Comparison of ENCODE assay signal across 9 cellular contexts in the genomic region with DNA sequence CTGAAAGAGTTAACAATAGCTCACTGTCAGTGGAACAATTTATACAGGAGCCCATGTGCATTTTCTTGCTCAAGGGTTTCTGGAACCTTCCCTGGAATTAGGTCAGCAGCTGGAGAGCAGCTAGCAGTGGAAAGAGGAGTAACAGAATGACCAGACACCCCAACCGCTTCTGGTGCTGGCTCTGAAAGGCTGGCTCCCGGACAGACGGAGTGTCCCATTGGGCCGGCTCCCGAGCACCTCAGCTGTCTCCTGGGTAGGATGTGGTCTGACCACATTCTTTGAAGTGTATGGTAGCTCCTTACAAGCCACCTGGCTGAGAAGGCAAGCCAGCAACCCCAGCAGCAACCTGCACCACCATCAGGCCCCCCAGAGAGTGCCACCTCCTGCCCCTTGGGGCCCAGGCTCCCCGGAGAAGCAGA. TPM values are rescaled to one million over a fixed set of nuclear protein-coding genes. Genes with fewer than 3 reads are reported as not detected.
DNase-seq lines count a peak whose midpoint lies in the region; ATAC-seq and TF ChIP-seq lines count a peak whose summit lies in the region.
"Had no signal": no experiment of that assay in that cellular context is flagged by ENCODE, and none has a peak within 500 bp of the region (broad histone marks: within the 10 kb centered on the region; RNA-seq: fewer than 3 reads in every experiment).

No MANE protein-coding gene starts in this region.

- in situ Hi-C loops in T47D (cut with HindIII; ENCODE audit: low pct_unique_long_range_greater_than_20kb, low sequenced_read_pairs): no loop called here

- no peaks in the 10 kb centered on the region for H3K27me3 ChIP-seq in skeletal muscle tissue (ENCODE audit: control insufficient read depth in 3 of 3, insufficient read depth in 3 of 3, low read length in 3 of 3)
- no peaks in the 10 kb centered on the region for H3K27me3 ChIP-seq in prostate gland (replicated peaks; ENCODE audit: insufficient read depth)

- no peak overlapping the region for H3K4me3 Mint-ChIP-seq in MCF 10A (ENCODE audit: unreplicated experiment)

- H3K36me3 ChIP-seq in skeletal muscle tissue (ENCODE audit: control insufficient read depth in 3 of 3, insufficient read depth in 3 of 3, low read length in 3 of 3) (no peaks in the 10 kb centered on the region), prostate gland (no peaks in the 10 kb centered on the region), mucosa of descending colon (ENCODE audit: low read depth) (no peaks in the 10 kb centered on the region)
- H3K36me3 ChIP-seq: lower lobe of right lung had no signal

- POLR2A ChIA-PET in MCF 10A (lab: Yijun Ruan, JAX): no interaction called here

- DNase-seq in T47D (ENCODE audit: low read depth in 1 of 2, low spot score in 1 of 2) (peak; percentile 85 to 87), MCF 10A (ENCODE audit: unreplicated experiment) (no peak), NB4 (ENCODE audit: low read depth) (peak; percentile 24), hepatic stellate cell (ENCODE audit: low spot score) (no peak), prostate gland (ENCODE audit: low spot score) (no peak), mucosa of descending colon (no peak)
- DNase-seq: lower lobe of right lung had no signal

- H3K27ac Mint-ChIP-seq in MCF 10A (ENCODE audit: low read depth, unreplicated experiment): no peak overlapping the region

- H3K27me3 Mint-ChIP-seq in MCF 10A (ENCODE audit: insufficient read depth, unreplicated experiment): no peaks in the 10 kb centered on the region

- no TSS peak for BruUV-seq in MCF 10A (replicated peaks; lab: Mats Ljungman, UMichigan)

- no peak overlapping the region for H3K9ac ChIP-seq in skeletal muscle tissue (ENCODE audit: low read depth in 1 of 3, low read length in 3 of 3)

- 30% methylated on average over 6 of the region's 6 CpGs for WGBS in prostate gland

- intact Hi-C loops in MCF 10A (cut with micrococcal nuclease) (no loop called here), prostate gland (cut with DNase I) (loop anchor here (5.0 kb wide), 2 partner anchors 34 to 46 kb away; no protein-coding TSS in a partner anchor), mucosa of descending colon (cut with DNase I, micrococcal nuclease) (no loop called here)

- CTCF ChIA-PET in MCF 10A (lab: Yijun Ruan, JAX): interaction anchor here (1.0 kb wide), 1 partner anchor 53 kb away, joined by 3 read pairs; no protein-coding TSS in a partner anchor

- ATAC-seq in GM21825 (IDR thresholded peaks at IDR 0.05; ENCODE audit: unreplicated experiment) (peak; percentile 91), mucosa of descending colon (no peak)
- ATAC-seq: lower lobe of right lung had no signal

- no peaks in the 10 kb centered on the region for H3K36me3 Mint-ChIP-seq in MCF 10A (ENCODE audit: insufficient read depth, unreplicated experiment)

- H3K4me1 ChIP-seq in skeletal muscle tissue (ENCODE audit: control insufficient read depth in 3 of 3, insufficient read depth in 3 of 3, low read length in 3 of 3): peaks cover 48 to 70% (median 49%) of the 10 kb centered on the region in 3 donors
- no peaks in the 10 kb centered on the region for H3K4me1 ChIP-seq in prostate gland (replicated peaks)
- peaks cover 5% of the 10 kb centered on the region for H3K4me1 ChIP-seq in mucosa of descending colon (ENCODE audit: low read depth)

- no peak for TF ChIP-seq CTCF in MCF 10A (IDR thresholded peaks at IDR 0.05; ENCODE audit: unreplicated experiment)
- no peak for TF ChIP-seq CTCF in NB4 (IDR thresholded peaks at IDR 0.05; ENCODE audit: low read depth, low read length)
- no peak for TF ChIP-seq CTCF in prostate gland (IDR thresholded peaks at IDR 0.05)
- TF ChIP-seq CTCF in mucosa of descending colon (IDR thresholded peaks at IDR 0.05): no peak

- no peaks in the 10 kb centered on the region for H3K9me3 Mint-ChIP-seq in MCF 10A (ENCODE audit: unreplicated experiment)

- H3K9me3 ChIP-seq in skeletal muscle tissue (ENCODE audit: control insufficient read depth in 3 of 3, low read length in 3 of 3) (no peaks in the 10 kb centered on the region), prostate gland (no peaks in the 10 kb centered on the region), mucosa of descending colon (no peaks in the 10 kb centered on the region)
- H3K9me3 ChIP-seq: lower lobe of right lung had no signal

- H3K4me1 Mint-ChIP-seq in MCF 10A (ENCODE audit: insufficient read depth, unreplicated experiment): peaks cover 2% of the 10 kb centered on the region

- TF ChIP-seq POLR2A in NB4 (IDR thresholded peaks at IDR 0.05; ENCODE audit: extremely low read depth, insufficient read length): no peak
- TF ChIP-seq POLR2A in prostate gland (IDR thresholded peaks at IDR 0.05): no peak

- H3K27ac ChIP-seq in skeletal muscle tissue (ENCODE audit: low read depth, low read length) (peak overlapping the region; percentile 94), prostate gland (no peak overlapping the region)
- H3K27ac ChIP-seq: lower lobe of right lung had no signal

- H3K4me3 ChIP-seq in NB4 (ENCODE audit: low read depth, low read length): no peak overlapping the region
- H3K4me3 ChIP-seq in skeletal muscle tissue (ENCODE audit: low read length in 3 of 3): peak overlapping the region in 1 of 3 donors; percentile 31
- no peak overlapping the region for H3K4me3 ChIP-seq in prostate gland
- no peak overlapping the region for H3K4me3 ChIP-seq in mucosa of descending colon
- H3K4me3 ChIP-seq: lower lobe of right lung had no signal

RNA-seq across cellular contexts. Expression of a gene that starts 44.7 kb away (rescaled TPM):
- 2.9 and 3.1 TPM in 2 replicates for total RNA-seq in MCF 10A (2022)
- total RNA-seq in skeletal muscle tissue: 6.3 TPM
- total RNA-seq in prostate gland: 10 to 100 TPM in 1 of 2 donors, 1 to 10 TPM in 1; 3.0 to 13.7 TPM
- 10 to 100 TPM; 12.8 to 16.8 (median 14.3) TPM for total RNA-seq in mucosa of descending colon

Comparison
In these comparisons a context has a peak if more than half of its experiments do, and no peak if none do; other contexts are left out.
1. DNase-seq: peak in T47D (2 of 2) and NB4 (single experiment); none in MCF 10A (single experiment), hepatic stellate cell (single experiment), prostate gland (single experiment) and mucosa of descending colon (0 of 3).